ENCODE assay signal across 9 cellular contexts in the genomic region with DNA sequence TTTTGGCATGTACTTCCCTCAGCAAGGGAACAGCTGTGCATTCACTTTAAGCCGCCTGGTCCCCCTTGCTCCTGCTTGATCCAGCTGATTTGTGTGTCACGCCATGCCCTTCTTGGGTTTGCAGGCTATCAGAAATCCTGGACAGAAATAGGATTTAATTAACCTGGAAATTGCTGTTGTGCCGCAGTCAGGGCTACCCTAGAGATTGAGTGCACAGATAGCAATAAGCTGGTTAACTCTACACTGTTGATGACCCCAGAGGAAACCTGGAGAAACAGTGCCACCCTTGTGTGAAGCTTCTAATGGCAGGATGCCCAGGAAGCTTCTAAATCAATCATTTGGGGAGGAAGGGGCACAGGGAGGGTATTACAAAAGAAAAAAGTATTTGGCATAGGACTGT.
A peak's percentile ranks its signal among the peaks of the same experiment; 100 is the strongest.
DNase-seq lines count a peak whose midpoint lies in the region; ATAC-seq and TF ChIP-seq lines count a peak whose summit lies in the region.
"Had no signal": no experiment of that assay in that cellular context is flagged by ENCODE, and none has a peak within 500 bp of the region (broad histone marks: within the 10 kb centered on the region; RNA-seq: fewer than 3 reads in every experiment).

No MANE protein-coding gene starts in this region.

- H3K36me3 Mint-ChIP-seq in Calu3 (ENCODE audit: insufficient read depth, unreplicated experiment) (no peaks in the 10 kb centered on the region), T-helper 17 cell (ENCODE audit: low read depth) (no peaks in the 10 kb centered on the region)
- H3K36me3 Mint-ChIP-seq in stimulated activated memory B cell treated with anti-CD40 and anti-IgM and Interleukin-4, amounts not matched to agents 10 μg/mL and 1 μg/mL and 100 μg/mL, for 72 hours, result peaks cover 5% of the 10 kb centered on the region

- WGBS in right lobe of liver (ENCODE audit: insufficient coverage, low coverage, low lambda C conversion rate, missing lambda C conversion rate), result 71% methylated on average over 3 of the region's 3 CpGs

- H3K4me1 Mint-ChIP-seq in Calu3 (ENCODE audit: low read depth, unreplicated experiment) (peaks cover 54% of the 10 kb centered on the region), T-helper 17 cell (peaks cover 41% of the 10 kb centered on the region)
- H3K4me1 Mint-ChIP-seq in stimulated activated memory B cell treated with anti-CD40 and anti-IgM and Interleukin-4, amounts not matched to agents 10 μg/mL and 1 μg/mL and 100 μg/mL, for 72 hours, result peaks cover 49% of the 10 kb centered on the region

- H3K4me3 ChIP-seq in HEK293 (ENCODE audit: low read depth, low read length) (no peak overlapping the region), right lobe of liver (no peak overlapping the region)

- BruUV-seq in Calu3 (replicated peaks; lab: Mats Ljungman, UMichigan), result no TSS peak

- TF ChIP-seq CTCF in Calu3 (IDR thresholded peaks at IDR 0.05; ENCODE audit: unreplicated experiment) (no peak), HEK293 (tag by site-specific recombination; IDR thresholded peaks at IDR 0.05) (peak; percentile 39), right lobe of liver (IDR thresholded peaks at IDR 0.05) (peak; percentile 10 to 37 (median 20))

- no peaks in the 10 kb centered on the region for H3K27me3 Mint-ChIP-seq in Calu3 (ENCODE audit: unreplicated experiment)
- no peaks in the 10 kb centered on the region for H3K27me3 Mint-ChIP-seq in stimulated activated memory B cell treated with anti-CD40 and anti-IgM and Interleukin-4, amounts not matched to agents 10 μg/mL and 1 μg/mL and 100 μg/mL, for 72 hours
- no peaks in the 10 kb centered on the region for H3K27me3 Mint-ChIP-seq in T-helper 17 cell
- H3K27me3 Mint-ChIP-seq: stimulated activated naive CD8-positive, alpha-beta T cell treated with anti-CD3 and anti-CD28 coated beads, Interleukin-15, Interleukin-2, amounts not matched to agents 100 ng/mL and 50 ng/mL, for 24 hours had no signal

- POLR2A ChIA-PET in HEK293 (lab: Yijun Ruan, JAX), result no interaction called here

- H3K27ac ChIP-seq in HEK293 (ENCODE audit: extremely low read depth, low read depth, low read length), result no peak overlapping the region; the same call in 1 of the 2 replicates
- H3K27ac ChIP-seq in right lobe of liver, result no peak overlapping the region

- H3K27ac Mint-ChIP-seq in Calu3 (ENCODE audit: unreplicated experiment) (no peak overlapping the region), T-helper 17 cell (no peak overlapping the region)
- no peak overlapping the region for H3K27ac Mint-ChIP-seq in stimulated activated memory B cell treated with anti-CD40 and anti-IgM and Interleukin-4, amounts not matched to agents 10 μg/mL and 1 μg/mL and 100 μg/mL, for 72 hours
- H3K27ac Mint-ChIP-seq: stimulated activated naive CD8-positive, alpha-beta T cell treated with anti-CD3 and anti-CD28 coated beads, Interleukin-15, Interleukin-2, amounts not matched to agents 100 ng/mL and 50 ng/mL, for 24 hours had no signal

- intact Hi-C loops in Calu3 (cut with micrococcal nuclease; ENCODE audit: unreplicated experiment) (loop anchor here (5.0 to 10.0 kb wide), 2 partner anchors 120 to 198 kb away; a partner anchor contains a TSS), right lobe of liver (cut with DNase I) (no loop called here)

- CTCF ChIA-PET in Calu3 (lab: Charles Lee), result interaction anchor here (0.6 to 1.1 kb wide), 4 partner anchors 13 to 1570 kb away, joined by 3 to 6 read pairs (median 4); no protein-coding TSS in a partner anchor
- CTCF ChIA-PET in HEK293 (lab: Yijun Ruan, JAX), result interaction anchor here (0.7 to 4.9 kb wide), 7 partner anchors 19 to 300 kb away, joined by 3 to 30 read pairs (median 4); no protein-coding TSS in a partner anchor

- H3K9me3 ChIP-seq in HEK293 (ENCODE audit: control insufficient read depth, insufficient read depth, low read depth, low read length), result no peaks in the 10 kb centered on the region
- no peaks in the 10 kb centered on the region for H3K9me3 ChIP-seq in right lobe of liver
- no peaks in the 10 kb centered on the region for H3K9me3 ChIP-seq in T-helper 17 cell (ENCODE audit: control insufficient read depth, low read length, poor library complexity, severe bottlenecking)

- peak; percentile 36 for DNase-seq in Calu3
- no peak for DNase-seq in right lobe of liver
- no peak for DNase-seq in activated effector memory CD4-positive, alpha-beta T cell treated with Interleukin-2 at 50 U/mL for 16 hours
- DNase-seq in T-helper 17 cell, result no peak

- no peaks in the 10 kb centered on the region for H3K27me3 ChIP-seq in right lobe of liver

- H3K36me3 ChIP-seq in HEK293 (ENCODE audit: control insufficient read depth in 2 of 2, insufficient read depth in 1 of 2, low read length in 2 of 2) (no peaks in the 10 kb centered on the region), right lobe of liver (no peaks in the 10 kb centered on the region)

- TF ChIP-seq POLR2A in right lobe of liver (IDR thresholded peaks at IDR 0.05), result no peak

- ATAC-seq in right lobe of liver (peak; percentile 43 to 52 (median 46)), esophagus mucosa (no peak), T-helper 17 cell (no peak)
- no peak for ATAC-seq in stimulated activated memory B cell treated with anti-CD40 and anti-IgM and Interleukin-4, amounts not matched to agents 10 μg/mL and 1 μg/mL and 100 μg/mL, for 72 hours

- H3K4me1 ChIP-seq in HEK293 (ENCODE audit: control insufficient read depth, insufficient read depth, low read length), result peaks cover 46% of the 10 kb centered on the region
- H3K4me1 ChIP-seq in right lobe of liver, result peaks cover 0 to 43% (median 12%) of the 10 kb centered on the region in 4 donors

- H3K4me3 Mint-ChIP-seq in Calu3 (ENCODE audit: low read depth, unreplicated experiment) (no peak overlapping the region), T-helper 17 cell (no peak overlapping the region)
- no peak overlapping the region for H3K4me3 Mint-ChIP-seq in stimulated activated memory B cell treated with anti-CD40 and anti-IgM and Interleukin-4, amounts not matched to agents 10 μg/mL and 1 μg/mL and 100 μg/mL, for 72 hours
- H3K4me3 Mint-ChIP-seq: stimulated activated naive CD8-positive, alpha-beta T cell treated with anti-CD3 and anti-CD28 coated beads, Interleukin-15, Interleukin-2, amounts not matched to agents 100 ng/mL and 50 ng/mL, for 24 hours had no signal

- no peaks in the 10 kb centered on the region for H3K9me3 Mint-ChIP-seq in Calu3 (ENCODE audit: low read depth, unreplicated experiment)
- H3K9me3 Mint-ChIP-seq in stimulated activated memory B cell treated with anti-CD40 and anti-IgM and Interleukin-4, amounts not matched to agents 10 μg/mL and 1 μg/mL and 100 μg/mL, for 72 hours, result no peaks in the 10 kb centered on the region
- H3K9me3 Mint-ChIP-seq: stimulated activated naive CD8-positive, alpha-beta T cell treated with anti-CD3 and anti-CD28 coated beads, Interleukin-15, Interleukin-2, amounts not matched to agents 100 ng/mL and 50 ng/mL, for 24 hours had no signal

TF ChIP-seq in HEK293, 187 proteins besides CTCF, POLR2A, EP300 and RAD21 (continues in another document):
- peak; percentile 31; the same call in 1 of the 2 replicates for TF ChIP-seq ZBTB48 (tag by site-specific recombination; IDR thresholded peaks at IDR 0.05)
- TF ChIP-seq WT1 (tag by site-specific recombination; IDR thresholded peaks at IDR 0.05), result 0 out of 2 replicates have a peak, but pooled peaks have one; percentile 29
- TF ChIP-seq ZXDB (tag by site-specific recombination; IDR thresholded peaks at IDR 0.05), result peak; percentile 26; the same call in 1 of the 2 replicates
- no peak for TF ChIP-seq ZNF433 (tag by site-specific recombination; IDR thresholded peaks at IDR 0.05; ENCODE audit: low read depth)
- TF ChIP-seq, protein P1, sequence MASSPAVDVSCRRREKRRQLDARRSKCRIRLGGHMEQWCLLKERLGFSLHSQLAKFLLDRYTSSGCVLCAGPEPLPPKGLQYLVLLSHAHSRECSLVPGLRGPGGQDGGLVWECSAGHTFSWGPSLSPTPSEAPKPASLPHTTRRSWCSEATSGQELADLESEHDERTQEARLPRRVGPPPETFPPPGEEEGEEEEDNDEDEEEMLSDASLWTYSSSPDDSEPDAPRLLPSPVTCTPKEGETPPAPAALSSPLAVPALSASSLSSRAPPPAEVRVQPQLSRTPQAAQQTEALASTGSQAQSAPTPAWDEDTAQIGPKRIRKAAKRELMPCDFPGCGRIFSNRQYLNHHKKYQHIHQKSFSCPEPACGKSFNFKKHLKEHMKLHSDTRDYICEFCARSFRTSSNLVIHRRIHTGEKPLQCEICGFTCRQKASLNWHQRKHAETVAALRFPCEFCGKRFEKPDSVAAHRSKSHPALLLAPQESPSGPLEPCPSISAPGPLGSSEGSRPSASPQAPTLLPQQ (tag by site-specific recombination; IDR thresholded peaks at IDR 0.05), result 0 out of 2 replicates have a peak, but pooled peaks have one; percentile 30
- no peak for TF ChIP-seq HOXC10 (CRISPR knock-in tag; IDR thresholded peaks at IDR 0.05)

TF ChIP-seq in PFSK-1, 5 proteins besides CTCF, POLR2A, EP300 and RAD21:
- TF ChIP-seq POLR2AphosphoS5 (IDR thresholded peaks at IDR 0.05; ENCODE audit: low read depth, low read length), result no peak
- 0 out of 2 replicates have a peak, but pooled peaks have one; percentile 43 for TF ChIP-seq SIN3A (IDR thresholded peaks at IDR 0.05; ENCODE audit: borderline replicate concordance, insufficient read depth, low read length)

Comparison
In these comparisons a context has a peak if more than half of its experiments do, and no peak if none do; other contexts are left out.
1. ATAC-seq: peak in right lobe of liver (4 of 4); none in esophagus mucosa (single experiment), stimulated activated memory B cell treated with anti-CD40 and anti-IgM and Interleukin-4, amounts not matched to agents 10 μg/mL and 1 μg/mL and 100 μg/mL, for 72 hours (single experiment) and T-helper 17 cell (single experiment).